In the genomic region with DNA sequence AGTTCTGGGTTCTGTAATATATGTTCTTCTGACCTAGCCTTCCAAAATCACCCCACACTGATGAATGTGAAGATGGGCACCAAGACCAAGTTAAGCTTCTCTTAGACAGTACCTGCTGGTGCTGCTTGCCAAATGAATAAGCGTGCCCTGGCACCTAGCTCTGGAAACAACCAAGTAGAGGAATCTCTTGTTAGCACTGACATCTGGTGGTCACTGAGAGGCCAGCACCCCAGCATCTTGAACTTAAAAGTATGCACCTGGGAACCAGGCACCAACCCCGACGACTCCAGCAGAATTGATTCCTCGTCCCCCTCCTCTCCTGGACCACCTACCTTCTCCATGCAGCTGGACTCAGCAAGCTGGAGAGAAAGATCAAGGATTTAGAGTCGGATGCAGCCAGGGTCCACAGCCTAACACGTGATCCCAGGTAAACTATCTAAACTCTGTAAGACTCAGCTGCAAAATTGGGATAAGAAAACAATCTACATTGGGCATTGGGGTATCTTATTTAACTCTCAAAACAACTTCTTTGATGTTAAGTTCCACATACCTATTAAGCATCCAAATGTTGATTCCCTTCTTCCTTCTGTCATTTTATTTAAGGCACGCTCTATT, we compare ENCODE assay signal across 8 cellular contexts.
DNase-seq lines count a peak whose midpoint lies in the region; ATAC-seq and TF ChIP-seq lines count a peak whose summit lies in the region.

No MANE protein-coding gene starts in this region.

- BruUV-seq in Panc1 (replicated peaks; lab: Mats Ljungman, UMichigan), result no TSS peak

- H3K27ac ChIP-seq in Panc1 (ENCODE audit: low read length) (no peak overlapping the region), ascending aorta (no peak overlapping the region), iPS DF 6.9 (ENCODE audit: low read length) (no peak overlapping the region)

- CTCF ChIA-PET in Panc1 (lab: Charles Lee), result interaction anchor here (0.6 to 1.2 kb wide), 2 partner anchors 281 to 617 kb away, joined by 10 to 13 read pairs; no protein-coding TSS in a partner anchor

- DNase-seq in CMK (ENCODE audit: low read depth) (peak; percentile 15), Panc1 (ENCODE audit: low read depth, low spot score) (peak; percentile 56), ascending aorta (ENCODE audit: low spot score in 2 of 2) (no peak), iPS DF 6.9 (ENCODE audit: low read depth, low spot score) (peak; percentile 58)
- DNase-seq in stimulated activated CD4-positive, alpha-beta T cell treated with anti-CD3 and anti-CD28 coated beads, Interleukin-1b, Interleukin-23, amount 100 ng/mL, for 4 hours (ENCODE audit: low read depth in 2 of 2), result peak; percentile 12 to 16

- peak; percentile 52 for ATAC-seq in GM18907 (IDR thresholded peaks at IDR 0.05; ENCODE audit: unreplicated experiment)
- peak; percentile 34 for ATAC-seq in HG03558 (IDR thresholded peaks at IDR 0.05; ENCODE audit: extremely low read depth, unreplicated experiment)
- ATAC-seq in Panc1, result peak; percentile 81
- ATAC-seq in GM19455 (IDR thresholded peaks at IDR 0.05; ENCODE audit: unreplicated experiment), result no peak

- no peaks in the 10 kb centered on the region for H3K36me3 ChIP-seq in Panc1 (ENCODE audit: control insufficient read depth, insufficient read depth, low read length)
- H3K36me3 ChIP-seq in ascending aorta, result no peaks in the 10 kb centered on the region
- no peaks in the 10 kb centered on the region for H3K36me3 ChIP-seq in iPS DF 6.9 (ENCODE audit: control insufficient read depth, insufficient read depth, low read length)

- intact Hi-C loops in Panc1 (cut with micrococcal nuclease; ENCODE audit: unreplicated experiment), result no loop called here
- intact Hi-C loops in ascending aorta (cut with DNase I), result no loop called here

- in situ Hi-C loops in Panc1 (cut with HindIII; ENCODE audit: low pct_unique_long_range_greater_than_20kb, low sequenced_read_pairs), result no loop called here

- WGBS in iPS DF 6.9 (ENCODE audit: insufficient coverage, insufficient read length), result no CpG with 5 or more reads among the region's 7 CpGs

- H3K9me3 ChIP-seq in Panc1 (ENCODE audit: control insufficient read depth, insufficient read depth, low read depth, low read length), result no peaks in the 10 kb centered on the region
- no peaks in the 10 kb centered on the region for H3K9me3 ChIP-seq in ascending aorta
- H3K9me3 ChIP-seq in iPS DF 6.9 (ENCODE audit: control insufficient read depth, insufficient read depth, low read length), result no peaks in the 10 kb centered on the region

- peak; percentile 87 for TF ChIP-seq CTCF in Panc1 (IDR thresholded peaks at IDR 0.05)
- TF ChIP-seq CTCF in ascending aorta (IDR thresholded peaks at IDR 0.05), result peak in 2 of 3 experiments; percentile 40 to 64

- no peak overlapping the region for H3K4me3 ChIP-seq in Panc1 (ENCODE audit: low read depth in 2 of 2, low read length in 2 of 2)
- H3K4me3 ChIP-seq in ascending aorta, result no peak overlapping the region
- H3K4me3 ChIP-seq in iPS DF 6.9 (ENCODE audit: low read length), result no peak overlapping the region

- POLR2A ChIA-PET in Panc1 (lab: Charles Lee), result no interaction called here

- peaks cover 10% of the 10 kb centered on the region for H3K27me3 ChIP-seq in Panc1 (ENCODE audit: control insufficient read depth, insufficient read depth, low read length)
- H3K27me3 ChIP-seq in ascending aorta, result no peaks in the 10 kb centered on the region
- H3K27me3 ChIP-seq in iPS DF 6.9 (ENCODE audit: control insufficient read depth, insufficient read depth, low read length), result peaks cover 4% of the 10 kb centered on the region; the same call in 1 of the 2 replicates

- H3K4me1 ChIP-seq in Panc1 (ENCODE audit: control insufficient read depth, insufficient read depth, low read length) (peaks cover 4% of the 10 kb centered on the region; the same call in 1 of the 2 replicates), ascending aorta (peaks cover 0 to 12% of the 10 kb centered on the region in 2 donors), iPS DF 6.9 (ENCODE audit: control insufficient read depth, insufficient read depth, low read length) (no peaks in the 10 kb centered on the region)

Comparison
In these comparisons a context has a peak if more than half of its experiments do, and no peak if none do; other contexts are left out.
1. DNase-seq: peak in CMK (single experiment), Panc1 (single experiment), iPS DF 6.9 (single experiment) and stimulated activated CD4-positive, alpha-beta T cell treated with anti-CD3 and anti-CD28 coated beads, Interleukin-1b, Interleukin-23, amount 100 ng/mL, for 4 hours (2 of 2); none in ascending aorta (0 of 2).